In genomic region chr22:36239150-36239400, GRCh38 we compare ENCODE assay signal across 8 cellular contexts. TPM values are rescaled to one million over a fixed set of nuclear protein-coding genes. Genes with fewer than 3 reads are reported as not detected.
DNase-seq lines count a peak whose midpoint lies in the region; ATAC-seq and TF ChIP-seq lines count a peak whose summit lies in the region.

No MANE protein-coding gene starts in this region.

- peaks cover 54% of the 10 kb centered on the region for H3K4me1 ChIP-seq in OCI-LY3 (ENCODE audit: low read length)
- H3K4me1 ChIP-seq in effector memory CD4-positive, alpha-beta T cell (ENCODE audit: control insufficient read depth, insufficient read depth, low read length, poor library complexity, severe bottlenecking), result peaks cover 23% of the 10 kb centered on the region

- peak overlapping the region; percentile 88 for H3K4me3 ChIP-seq in OCI-LY3 (ENCODE audit: low read length)
- peak overlapping the region; percentile 82 for H3K4me3 ChIP-seq in effector memory CD4-positive, alpha-beta T cell (ENCODE audit: insufficient read depth, low read depth, low read length, poor library complexity, severe bottlenecking)

- H3K27me3 ChIP-seq in OCI-LY3 (ENCODE audit: low read depth, low read length), result no peaks in the 10 kb centered on the region
- H3K27me3 ChIP-seq in effector memory CD4-positive, alpha-beta T cell (replicated peaks; ENCODE audit: control insufficient read depth, insufficient read depth, low read length, poor library complexity, severe bottlenecking), result no peaks in the 10 kb centered on the region

- peaks cover 13% of the 10 kb centered on the region for H3K9me3 ChIP-seq in OCI-LY3 (ENCODE audit: insufficient read depth, low read length)
- H3K9me3 ChIP-seq in effector memory CD4-positive, alpha-beta T cell (ENCODE audit: control insufficient read depth, low read length), result no peaks in the 10 kb centered on the region

- peak overlapping the region; percentile 82 for H3K4me2 ChIP-seq in OCI-LY3 (ENCODE audit: low read length)

- peaks cover 38 to 61% (median 59%) of the 10 kb centered on the region in 4 donors for H3K4me1 Mint-ChIP-seq in naive thymus-derived CD8-positive, alpha-beta T cell

- peaks cover 0 to 9% (median 4%) of the 10 kb centered on the region in 9 donors for H3K9me3 Mint-ChIP-seq in naive thymus-derived CD8-positive, alpha-beta T cell

- peak overlapping the region; percentile 91 to 100 (median 98) for H3K4me3 Mint-ChIP-seq in naive thymus-derived CD8-positive, alpha-beta T cell

- H3K27ac ChIP-seq in OCI-LY3 (ENCODE audit: low read length), result peak overlapping the region; percentile 94
- H3K27ac ChIP-seq in effector memory CD4-positive, alpha-beta T cell (ENCODE audit: insufficient read depth, low read length, poor library complexity, severe bottlenecking), result peak overlapping the region; percentile 77

- DNase-seq in effector memory CD4-positive, alpha-beta T cell, result no peak
- peak in 1 of 10 donors; percentile 15 for DNase-seq in naive thymus-derived CD8-positive, alpha-beta T cell
- no peak for DNase-seq in KG1 (lab: John Stamatoyannopoulos, UW)
- no peak for DNase-seq in HuH-7.5 (ENCODE audit: low spot score)
- DNase-seq in stimulated activated CD4-positive, alpha-beta T cell treated with anti-CD3 and anti-CD28 coated beads, Interleukin-2, amount 100 ng/mL, for 48 hours, result no peak

- no peak for TF ChIP-seq POLR2A in GM18505 (IDR thresholded peaks at IDR 0.05; ENCODE audit: borderline replicate concordance, extremely low read depth, insufficient read depth, insufficient read length)

- ATAC-seq in GM19438 (IDR thresholded peaks at IDR 0.05; ENCODE audit: low read depth, unreplicated experiment) (peak; percentile 27), GM18505 (IDR thresholded peaks at IDR 0.05; ENCODE audit: unreplicated experiment) (no peak)
- ATAC-seq in naive thymus-derived CD8-positive, alpha-beta T cell, result peak; percentile 39 to 57

- peaks cover 62% of the 10 kb centered on the region for H3K36me3 ChIP-seq in OCI-LY3 (replicated peaks; ENCODE audit: low read depth, low read length)
- H3K36me3 ChIP-seq in effector memory CD4-positive, alpha-beta T cell (ENCODE audit: control insufficient read depth, insufficient read depth, low read length), result peaks cover 19% of the 10 kb centered on the region

- H2AFZ ChIP-seq in OCI-LY3 (ENCODE audit: low read depth, low read length), result no peak overlapping the region

- POLR2A ChIA-PET in naive thymus-derived CD8-positive, alpha-beta T cell (lab: Charles Lee), result interaction anchor here (0.6 to 1.8 kb wide), 7 partner anchors 13 to 591 kb away, joined by 3 to 10 read pairs (median 4); partner anchors contain the start of genes APOL1, APOL3, APOL6 and TXN2

- H3K9ac ChIP-seq in OCI-LY3 (ENCODE audit: low read length), result peak overlapping the region; percentile 98

- H3K36me3 Mint-ChIP-seq in naive thymus-derived CD8-positive, alpha-beta T cell, result peaks cover 16 to 38% (median 26%) of the 10 kb centered on the region in 3 donors

- TF ChIP-seq CTCF in OCI-LY3 (IDR thresholded peaks at IDR 0.05; ENCODE audit: low read depth, low read length), result no peak

- H3K27ac Mint-ChIP-seq in naive thymus-derived CD8-positive, alpha-beta T cell, result peak overlapping the region; percentile 92 to 100 (median 98)

- H3K79me2 ChIP-seq in OCI-LY3 (ENCODE audit: low read length), result peaks cover 67% of the 10 kb centered on the region

- peaks cover 16% of the 10 kb centered on the region for H4K20me1 ChIP-seq in OCI-LY3 (ENCODE audit: insufficient read depth, low read length)

- H3K27me3 Mint-ChIP-seq in naive thymus-derived CD8-positive, alpha-beta T cell, result no peaks in the 10 kb centered on the region

RNA-seq across cellular contexts. Expression of gene APOL2, which starts 0.3 kb away (rescaled TPM):
- 10 to 100 TPM; 58.3 to 64.1 TPM for total RNA-seq in naive thymus-derived CD8-positive, alpha-beta T cell
- polyA plus RNA-seq in naive thymus-derived CD8-positive, alpha-beta T cell, result 10 to 100 TPM; 11.7 to 16.4 (median 16.3) TPM

RNA-seq across cellular contexts. Expression of gene APOL1, which starts 13.9 kb away (rescaled TPM):
- total RNA-seq in naive thymus-derived CD8-positive, alpha-beta T cell, result 10 to 100 TPM; 15.3 to 16.5 TPM
- polyA plus RNA-seq in naive thymus-derived CD8-positive, alpha-beta T cell, result 10 to 100 TPM in 1 of 3 donors, 1 to 10 TPM in 2; 3.3 to 11.8 (median 4.6) TPM

RNA-seq across cellular contexts. Expression of gene APOL4, which starts 37.5 kb away (rescaled TPM):
- total RNA-seq in naive thymus-derived CD8-positive, alpha-beta T cell, result not detected
- not detected for polyA plus RNA-seq in naive thymus-derived CD8-positive, alpha-beta T cell
